In genomic region chr1:63601061-63601460, GRCh38 we compare ENCODE assay signal across 1 cellular context.
TF ChIP-seq lines count a peak whose summit lies in the region.

No MANE protein-coding gene starts in this region.

TF ChIP-seq in IMR-90, 13 proteins besides CTCF, POLR2A, EP300 and RAD21 (continued from another document):
- TF ChIP-seq ELK1 (IDR thresholded peaks at IDR 0.05; ENCODE audit: borderline replicate concordance, low read depth, low read length) (no peak), FOS (IDR thresholded peaks at IDR 0.05; ENCODE audit: low read depth, low read length) (no peak), RCOR1 (IDR thresholded peaks at IDR 0.05; ENCODE audit: insufficient replicate concordance, low read length) (no peak), MAZ (IDR thresholded peaks at IDR 0.05; ENCODE audit: borderline replicate concordance, low read depth, low read length) (no peak), BHLHE40 (IDR thresholded peaks at IDR 0.05; ENCODE audit: low read depth, low read length) (no peak), MAFK (IDR thresholded peaks at IDR 0.05; ENCODE audit: low read depth, low read length) (no peak), CEBPB (IDR thresholded peaks at IDR 0.05; ENCODE audit: low read depth, low read length) (no peak)
